Comparison of ENCODE assay signal across 12 cellular contexts in genomic region chr13:73754241-73754640, GRCh38.
"Had no signal": no experiment of that assay in that cellular context is flagged by ENCODE, and none has a peak within 500 bp of the region (broad histone marks: within the 10 kb centered on the region; RNA-seq: fewer than 3 reads in every experiment).

No MANE protein-coding gene starts in this region.

- H3K27me3 ChIP-seq: SJCRH30 had no signal

- H3K27ac ChIP-seq: SJCRH30 had no signal

- DNase-seq: activated CD4-positive, alpha-beta memory T cell treated with anti-CD3 and anti-CD28 coated beads for 36 hours; activated CD8-positive, alpha-beta memory T cell treated with anti-CD3 and anti-CD28 coated beads for 24 hours; activated gamma-delta T cell; activated T-cell treated with anti-CD3 and anti-CD28 coated beads, Interleukin-2, amount 50 U/mL, for 48 hours; NCI-H510A; T-helper 9 cell had no signal

- H3K4me3 Mint-ChIP-seq: activated CD4-positive, alpha-beta memory T cell treated with anti-CD3 and anti-CD28 coated beads for 36 hours; activated CD4-positive, alpha-beta T cell treated with anti-CD3 and anti-CD28 coated beads, Interleukin-2, amount 10 ng/mL, durations not matched to agents 7 days and 5 days; activated naive CD4-positive, alpha-beta T cell treated with anti-CD3 and anti-CD28 coated beads for 36 hours; activated naive CD8-positive, alpha-beta T cell; activated T-helper 17 cell treated with anti-CD3 and anti-CD28 coated beads, Interleukin-2, amount 50 U/mL, for 72 hours; T-helper 1 cell treated with Interleukin-12 subunit alpha and Interleukin-12 subunit beta and Interleukin-4 antibody, amounts not matched to agents 30 μg/mL and 1 μg/mL, for 36 hours had no signal

- H3K9me3 Mint-ChIP-seq: activated CD4-positive, alpha-beta memory T cell treated with anti-CD3 and anti-CD28 coated beads for 36 hours; activated CD4-positive, alpha-beta T cell treated with anti-CD3 and anti-CD28 coated beads, Interleukin-2, amount 10 ng/mL, durations not matched to agents 7 days and 5 days; activated naive CD4-positive, alpha-beta T cell treated with anti-CD3 and anti-CD28 coated beads for 36 hours; activated T-helper 17 cell treated with anti-CD3 and anti-CD28 coated beads, Interleukin-2, amount 50 U/mL, for 72 hours; T-helper 1 cell treated with Interleukin-12 subunit alpha and Interleukin-12 subunit beta and Interleukin-4 antibody, amounts not matched to agents 30 μg/mL and 1 μg/mL, for 36 hours had no signal

- H3K9me3 ChIP-seq: SJCRH30 had no signal

- H3K36me3 ChIP-seq: SJCRH30 had no signal

- H3K27ac Mint-ChIP-seq: activated CD4-positive, alpha-beta memory T cell treated with anti-CD3 and anti-CD28 coated beads for 36 hours; activated CD4-positive, alpha-beta T cell treated with anti-CD3 and anti-CD28 coated beads, Interleukin-2, amount 10 ng/mL, durations not matched to agents 7 days and 5 days; activated naive CD4-positive, alpha-beta T cell treated with anti-CD3 and anti-CD28 coated beads for 36 hours; activated T-helper 17 cell treated with anti-CD3 and anti-CD28 coated beads, Interleukin-2, amount 50 U/mL, for 72 hours; T-helper 1 cell treated with Interleukin-12 subunit alpha and Interleukin-12 subunit beta and Interleukin-4 antibody, amounts not matched to agents 30 μg/mL and 1 μg/mL, for 36 hours had no signal

- ATAC-seq: activated T-helper 17 cell treated with anti-CD3 and anti-CD28 coated beads, Interleukin-2, amount 50 U/mL, for 72 hours had no signal

- H3K27me3 Mint-ChIP-seq: activated CD4-positive, alpha-beta memory T cell treated with anti-CD3 and anti-CD28 coated beads for 36 hours; activated CD4-positive, alpha-beta T cell treated with anti-CD3 and anti-CD28 coated beads, Interleukin-2, amount 10 ng/mL, durations not matched to agents 7 days and 5 days; activated naive CD8-positive, alpha-beta T cell; activated T-helper 17 cell treated with anti-CD3 and anti-CD28 coated beads, Interleukin-2, amount 50 U/mL, for 72 hours had no signal

- H3K4me1 ChIP-seq: SJCRH30 had no signal

- H3K4me3 ChIP-seq: SJCRH30 had no signal
